23 cellular contexts compared by ENCODE assay signal in the genomic region with DNA sequence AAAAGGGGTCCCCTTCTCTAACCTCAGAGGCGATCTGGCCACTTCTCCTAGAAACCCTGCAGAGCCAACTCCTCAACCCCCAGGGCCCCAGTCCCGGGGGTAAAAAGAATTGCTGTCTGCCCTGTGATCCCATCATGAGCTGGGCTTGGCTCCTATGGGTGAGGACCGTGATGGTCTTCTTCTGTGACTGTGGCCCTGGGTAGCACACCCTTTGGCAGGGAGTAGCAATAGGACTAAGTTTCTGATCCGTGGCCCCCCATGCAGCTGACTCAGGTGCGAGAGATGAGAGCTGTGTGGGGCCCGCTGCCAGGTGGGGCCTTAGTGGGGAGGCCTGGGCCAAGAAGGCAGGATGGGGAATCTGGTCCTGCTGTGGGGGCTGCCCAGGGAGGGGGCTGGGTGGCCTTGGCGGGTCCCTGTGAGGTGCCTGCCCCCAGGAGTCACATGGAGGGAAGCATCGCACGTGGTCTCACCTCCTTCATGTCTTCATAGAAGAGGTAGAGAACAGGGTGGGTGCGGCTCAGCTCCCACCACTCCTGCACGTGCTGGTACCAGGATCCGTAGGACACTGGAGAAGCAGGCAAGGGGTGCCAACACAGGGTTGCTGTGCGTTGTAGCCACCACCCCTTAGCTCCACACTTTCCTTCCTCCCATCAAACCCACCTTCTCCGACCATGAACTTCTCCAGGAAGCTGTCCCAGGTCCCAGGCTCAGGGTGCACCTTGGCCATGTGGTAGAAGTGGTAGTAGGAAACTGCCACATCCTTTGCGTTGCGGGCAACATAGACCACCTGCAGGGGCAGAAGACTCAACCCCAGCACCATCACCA. TPM values are rescaled to one million over a fixed set of nuclear protein-coding genes. Genes with fewer than 3 reads are reported as not detected.
A peak's percentile ranks its signal among the peaks of the same experiment; 100 is the strongest.
DNase-seq lines count a peak whose midpoint lies in the region; ATAC-seq and TF ChIP-seq lines count a peak whose summit lies in the region.
"Had no signal": no experiment of that assay in that cellular context is flagged by ENCODE, and none has a peak within 500 bp of the region (broad histone marks: within the 10 kb centered on the region; RNA-seq: fewer than 3 reads in every experiment).

No MANE protein-coding gene starts in this region.

- H3K9ac ChIP-seq in DND-41 (ENCODE audit: low read depth, low read length): no peak overlapping the region

- H3K36me3 Mint-ChIP-seq in CD14-positive monocyte (peaks cover 46 to 57% of the 10 kb centered on the region in 2 donors), neural crest cell (ENCODE audit: low read depth) (no peaks in the 10 kb centered on the region)

- H3K4me1 Mint-ChIP-seq in CD14-positive monocyte (peaks cover 47% of the 10 kb centered on the region), neural crest cell (no peaks in the 10 kb centered on the region)

- in situ Hi-C loops in GM13977 (cut with MboI; ENCODE audit: low pct_unique_long_range_greater_than_20kb, low sequenced_read_pairs, unreplicated experiment): no loop called here

- H3K27me3 ChIP-seq in DND-41 (ENCODE audit: insufficient read depth, low read length, poor library complexity): no peaks in the 10 kb centered on the region
- H3K27me3 ChIP-seq: SJSA1 had no signal

- H3K4me3 Mint-ChIP-seq in CD14-positive monocyte (no peak overlapping the region), neural crest cell (no peak overlapping the region)
- H3K4me3 Mint-ChIP-seq: CD4-positive, alpha-beta T cell had no signal

- H3K36me3 ChIP-seq in DND-41 (ENCODE audit: insufficient read depth, low read length): no peaks in the 10 kb centered on the region
- H3K36me3 ChIP-seq: SJSA1 had no signal

- H3K9me3 Mint-ChIP-seq in CD14-positive monocyte (no peaks in the 10 kb centered on the region), neural crest cell (no peaks in the 10 kb centered on the region)
- H3K9me3 Mint-ChIP-seq: CD4-positive, alpha-beta T cell had no signal

- intact Hi-C loops in CD14-positive monocyte (cut with micrococcal nuclease): no loop called here

- DNase-seq in CD14-positive monocyte (ENCODE audit: low spot score): peak; percentile 46
- no peak for DNase-seq in DND-41
- DNase-seq in dedifferentiated amniotic fluid mesenchymal stem cell (ENCODE audit: extremely low spot score): peak; percentile 13
- no peak for DNase-seq in neural crest cell (ENCODE audit: low read depth, low spot score)
- no peak for DNase-seq in GM13977 (ENCODE audit: low spot score)
- no peak for DNase-seq in mesenteric fat pad (ENCODE audit: low spot score)
- DNase-seq: COR-L47, DMS 273 treated with DMSO at 0.1 percent for 48 hours, NCI-H1092, NCI-H1436, NCI-H187 treated with DMSO at 0.1 percent for 48 hours, NCI-H2107, NCI-H446 treated with DMSO at 0.1 percent for 48 hours, NCI-H526 treated with DMSO at 0.1 percent for 48 hours, OCI-M1 had no signal

- no peak overlapping the region for H3K4me3 ChIP-seq in DND-41 (ENCODE audit: low read depth in 1 of 2, low read length in 2 of 2)
- H3K4me3 ChIP-seq: SJSA1 had no signal

- H4K20me1 ChIP-seq in DND-41 (ENCODE audit: insufficient read depth, low read length): no peaks in the 10 kb centered on the region

- H3K79me2 ChIP-seq in DND-41 (ENCODE audit: insufficient read depth, low read length): no peaks in the 10 kb centered on the region

- H3K4me2 ChIP-seq in DND-41 (ENCODE audit: insufficient read depth, low read length): no peak overlapping the region

- no peaks in the 10 kb centered on the region for H3K4me1 ChIP-seq in DND-41 (ENCODE audit: insufficient read depth, low read length)
- H3K4me1 ChIP-seq: SJSA1 had no signal

- H3K27ac Mint-ChIP-seq in CD14-positive monocyte: peak overlapping the region in 3 of 7 donors; percentile 3 to 54 (median 15)
- peak overlapping the region; percentile 43 for H3K27ac Mint-ChIP-seq in neural crest cell (ENCODE audit: unreplicated experiment)
- H3K27ac Mint-ChIP-seq: CD4-positive, alpha-beta T cell had no signal

- H2AFZ ChIP-seq in DND-41 (ENCODE audit: low read depth, low read length): no peak overlapping the region

- H3K9me3 ChIP-seq in DND-41 (ENCODE audit: insufficient read depth, low read length, severe bottlenecking): no peaks in the 10 kb centered on the region
- H3K9me3 ChIP-seq: SJSA1 had no signal

- no peak overlapping the region for H3K27ac ChIP-seq in DND-41 (ENCODE audit: low read length)
- H3K27ac ChIP-seq: SJSA1 had no signal

- ATAC-seq in DND-41 (ENCODE audit: insufficient read depth, low read depth): peak; percentile 27; the same call in 1 of the 3 replicates
- no peak for ATAC-seq in HG02885 (IDR thresholded peaks at IDR 0.05; ENCODE audit: poor library complexity, unreplicated experiment)
- ATAC-seq: HCT116, Right ventricle myocardium inferior had no signal

- peaks cover 1 to 3% (median 1%) of the 10 kb centered on the region in 3 donors for H3K27me3 Mint-ChIP-seq in CD14-positive monocyte (ENCODE audit: low read depth in 3 of 3)
- no peaks in the 10 kb centered on the region for H3K27me3 Mint-ChIP-seq in neural crest cell (ENCODE audit: low read depth)
- H3K27me3 Mint-ChIP-seq: CD4-positive, alpha-beta T cell had no signal

- TF ChIP-seq CTCF in CD14-positive monocyte (IDR thresholded peaks at IDR 0.05): no peak
- TF ChIP-seq CTCF in DND-41 (IDR thresholded peaks at IDR 0.05; ENCODE audit: borderline replicate concordance, extremely low read depth, low read length, poor library complexity, severe bottlenecking): no peak
- no peak for TF ChIP-seq CTCF in neural crest cell (conservative IDR thresholded peaks at IDR 0.05)
- TF ChIP-seq CTCF in GM13977 (IDR thresholded peaks at IDR 0.05; ENCODE audit: extremely low read depth, insufficient read depth, missing control alignments): no peak

RNA-seq across cellular contexts. Expression of a gene that starts 3.3 kb away (rescaled TPM):
- 100 to 1,000 TPM; 320 to 362 TPM for polyA plus RNA-seq in CD14-positive monocyte
- total RNA-seq in neural crest cell (0.96 and 1.7 TPM in 2 replicates), mesenteric fat pad (36.2 TPM)

RNA-seq across cellular contexts. Expression of a gene that starts 9.7 kb away (rescaled TPM):
- 1 to 10 TPM in 1 of 2 donors, not detected in 1; 1.1 TPM for polyA plus RNA-seq in CD14-positive monocyte
- 0.23 TPM in 1 of 2 replicates, not detected in the other for total RNA-seq in neural crest cell
- total RNA-seq in mesenteric fat pad: 2.5 TPM
- total RNA-seq: G401, SJSA1 had no signal
- polyA plus RNA-seq: BJ had no signal

RNA-seq across cellular contexts. Expression of a gene that starts 31.4 kb away (rescaled TPM):
- polyA plus RNA-seq in CD14-positive monocyte: not detected
- not detected in 2 replicates for total RNA-seq in neural crest cell
- total RNA-seq in mesenteric fat pad: 1.9 TPM
- total RNA-seq: G401, H1, Right ventricle myocardium inferior, SJSA1 had no signal
- polyA plus RNA-seq: BJ had no signal

RNA-seq across cellular contexts. Expression of a gene that starts 52.8 kb away (rescaled TPM):
- polyA plus RNA-seq in CD14-positive monocyte: 10 to 100 TPM; 18.8 to 24.3 TPM
- total RNA-seq in neural crest cell (34.4 and 41.1 TPM in 2 replicates), mesenteric fat pad (16.6 TPM)

Comparison
In these comparisons a context has a peak if more than half of its experiments do, and no peak if none do; other contexts are left out.
1. DNase-seq: peak in CD14-positive monocyte (single experiment) and dedifferentiated amniotic fluid mesenchymal stem cell (single experiment); none in DND-41 (single experiment), neural crest cell (single experiment), GM13977 (single experiment) and mesenteric fat pad (single experiment).
2. RNA of a gene that starts 3.3 kb away (total RNA-seq): 36.2 TPM in mesenteric fat pad (single experiment); 0.96 to 1.7 TPM in neural crest cell; every median in the first group is over 10 times any median in the second.